ENCODE assay signal across 8 cellular contexts in genomic region chr19:45770192-45771101, GRCh38. TPM values are rescaled to one million over a fixed set of nuclear protein-coding genes. Genes with fewer than 3 reads are reported as not detected.
A peak's percentile ranks its signal among the peaks of the same experiment; 100 is the strongest.
DNase-seq lines count a peak whose midpoint lies in the region; ATAC-seq and TF ChIP-seq lines count a peak whose summit lies in the region.

No MANE protein-coding gene starts in this region.

- peaks cover 0 to 17% of the 10 kb centered on the region in 2 donors for H3K36me3 ChIP-seq in adrenal gland (replicated peaks in 1 of 2)
- H3K36me3 ChIP-seq in heart right ventricle: peaks cover 0 to 46% (median 8%) of the 10 kb centered on the region in 9 donors
- peaks cover 0 to 17% (median 4%) of the 10 kb centered on the region in 4 donors for H3K36me3 ChIP-seq in upper lobe of left lung

- CTCF ChIA-PET in GM10248 (lab: Yijun Ruan, JAX): interaction anchor here (0.7 to 5.8 kb wide), 28 partner anchors 10 to 292 kb away, joined by 3 to 77 read pairs (median 6); partner anchors contain the start of genes DMPK, DMWD, FBXO46 and FOXA3

- H3K27ac ChIP-seq in adrenal gland (peak overlapping the region; percentile 75 to 92 (median 90)), heart right ventricle (peak overlapping the region; percentile 80 to 100 (median 94)), upper lobe of left lung (peak overlapping the region; percentile 81 to 97 (median 95))

- TF ChIP-seq CTCF in GM10248 (IDR thresholded peaks at IDR 0.05; ENCODE audit: control extremely low read depth, extremely low read depth, low read depth, missing control alignments) (peak; percentile 94), adrenal gland (IDR thresholded peaks at IDR 0.05) (peak; percentile 83 to 97 (median 92)), heart right ventricle (IDR thresholded peaks at IDR 0.05) (peak; percentile 95 to 99 (median 96)), upper lobe of left lung (IDR thresholded peaks at IDR 0.05) (peak; percentile 96 to 99 (median 96))

- peak; percentile 40 for ATAC-seq in HG02623 (IDR thresholded peaks at IDR 0.05; ENCODE audit: unreplicated experiment)
- peak; percentile 71 to 82 (median 78) for ATAC-seq in heart right ventricle
- peak; percentile 87 to 93 for ATAC-seq in upper lobe of left lung (ENCODE audit: low FRiP score in 2 of 2)

- peak; percentile 51 to 70 for TF ChIP-seq POLR2A in adrenal gland (IDR thresholded peaks at IDR 0.05)
- TF ChIP-seq POLR2A in upper lobe of left lung (IDR thresholded peaks at IDR 0.05): peak in 2 of 4 donors; percentile 18 to 74

- H3K27me3 ChIP-seq in adrenal gland: no peaks in the 10 kb centered on the region
- H3K27me3 ChIP-seq in heart right ventricle: peaks cover 0 to 78% (median 0%) of the 10 kb centered on the region in 7 donors
- peaks cover 0 to 3% (median 1%) of the 10 kb centered on the region in 4 donors for H3K27me3 ChIP-seq in upper lobe of left lung

- POLR2A ChIA-PET in GM10248 (lab: Yijun Ruan, JAX): interaction anchor here (0.6 kb wide), 2 partner anchors 9 to 131 kb away, joined by 3 read pairs; no protein-coding TSS in a partner anchor

- H3K4me1 ChIP-seq in adrenal gland (replicated peaks in 1 of 2) (peaks cover 7 to 24% of the 10 kb centered on the region in 2 donors), heart right ventricle (peaks cover 18 to 50% (median 31%) of the 10 kb centered on the region in 9 donors), upper lobe of left lung (peaks cover 23 to 57% (median 33%) of the 10 kb centered on the region in 4 donors)

- H3K4me3 ChIP-seq in adrenal gland: peak overlapping the region in 2 of 4 donors; percentile 30 to 86
- H3K4me3 ChIP-seq in heart right ventricle: peak overlapping the region; percentile 45 to 94 (median 86)
- peak overlapping the region; percentile 54 to 87 (median 82) for H3K4me3 ChIP-seq in upper lobe of left lung

- no peaks in the 10 kb centered on the region for H3K9me3 ChIP-seq in adrenal gland (replicated peaks in 1 of 3)
- no peaks in the 10 kb centered on the region for H3K9me3 ChIP-seq in heart right ventricle
- no peaks in the 10 kb centered on the region for H3K9me3 ChIP-seq in upper lobe of left lung

- WGBS in adrenal gland, 4 donors: 1 to 13% (median 6%) methylated on average over 7 to 79 of the region's 79 CpGs
- 1 to 3% methylated on average over 65 to 79 of the region's 79 CpGs for WGBS in heart right ventricle, 2 donors
- WGBS in upper lobe of left lung, 2 donors: 2 to 11% methylated on average over 10 to 32 of the region's 79 CpGs

- intact Hi-C loops in adrenal gland (cut with DNase I) (no loop called here), heart right ventricle (cut with DNase I) (loop anchor here in 6 of 10 donors (1.0 to 2.0 kb wide), 5 partner anchors 22 to 78 kb away; partner anchors contain the start of genes DMWD (in 1 of the 6) and QPCTL (in 1 of the 6)), posterior cingulate gyrus (cut with DNase I) (loop anchor here (1.0 kb wide), 1 partner anchor 29 kb away; no protein-coding TSS in a partner anchor)

- TF ChIP-seq EP300 in upper lobe of left lung (IDR thresholded peaks at IDR 0.05): no peak

- DNase-seq in GM10248 (ENCODE audit: extremely low spot score) (peak; percentile 88), NCI-H1105 treated with DMSO at 0.1 percent for 48 hours (lab: John Stamatoyannopoulos, UW) (peak; percentile 99), SW480 (ENCODE audit: low spot score) (peak; percentile 99), adrenal gland (peak; percentile 97 to 99 (median 99)), heart right ventricle (peak; percentile 95 to 96), posterior cingulate gyrus (peak; percentile 83 to 98 (median 91)), upper lobe of left lung (peak; percentile 96 to 98)

RNA-seq across cellular contexts. Expression of gene SIX5, which starts 1.4 kb away (rescaled TPM):
- 10 to 100 TPM; 12.5 to 67.6 (median 27.1) TPM for total RNA-seq in adrenal gland
- polyA plus RNA-seq in adrenal gland: 10 to 100 TPM in 2 of 3 donors, 1 to 10 TPM in 1; 6.2 to 69.1 (median 32.9) TPM
- 10 to 100 TPM; 16.8 to 24.5 (median 21.3) TPM for total RNA-seq in heart right ventricle
- 10 to 100 TPM; 15.5 to 29.3 TPM for polyA plus RNA-seq in heart right ventricle
- total RNA-seq in upper lobe of left lung: 10 to 100 TPM in 4 of 6 donors, 1 to 10 TPM in 2; 6.2 to 36.7 (median 17.8) TPM

RNA-seq across cellular contexts. Expression of gene DMPK, which starts 11.8 kb away (rescaled TPM):
- 100 to 1,000 TPM in 5 of 8 donors, 10 to 100 TPM in 3; 89.1 to 197 (median 116) TPM for total RNA-seq in adrenal gland
- 100 to 1,000 TPM in 2 of 3 donors, 10 to 100 TPM in 1; 76.8 to 748 (median 185) TPM for polyA plus RNA-seq in adrenal gland
- total RNA-seq in heart right ventricle: 100 to 1,000 TPM; 220 to 377 (median 296) TPM
- 100 to 1,000 TPM; 377 to 439 TPM for polyA plus RNA-seq in heart right ventricle
- 100 to 1,000 TPM in 1 of 6 donors, 10 to 100 TPM in 5; 24.2 to 192 (median 43.8) TPM for total RNA-seq in upper lobe of left lung

RNA-seq across cellular contexts. Expression of gene DMWD, which starts 22.2 kb away (rescaled TPM):
- total RNA-seq in adrenal gland (10 to 100 TPM; 29.2 to 59.5 (median 36.0) TPM), heart right ventricle (10 to 100 TPM; 54.2 to 78.1 (median 69.3) TPM), upper lobe of left lung (100 to 1,000 TPM in 1 of 6 donors, 10 to 100 TPM in 5; 29.4 to 109 (median 57.4) TPM)
- polyA plus RNA-seq in adrenal gland (10 to 100 TPM; 14.2 to 91.5 (median 16.7) TPM), heart right ventricle (10 to 100 TPM; 44.6 to 58.9 TPM)

RNA-seq across cellular contexts. Expression of gene MEIOSIN, which starts 37.2 kb away (rescaled TPM):
- total RNA-seq in adrenal gland (not detected), heart right ventricle (not detected), upper lobe of left lung (not detected)
- polyA plus RNA-seq in adrenal gland (under 1 TPM in 2 of 3 donors, not detected in 1; 0.03 to 0.05 TPM), heart right ventricle (not detected)

RNA-seq across cellular contexts. Expression of gene FBXO46, which starts 39.8 kb away (rescaled TPM):
- total RNA-seq in adrenal gland (10 to 100 TPM in 7 of 8 donors, 1 to 10 TPM in 1; 5.7 to 25.6 (median 12.0) TPM), heart right ventricle (10 to 100 TPM in 2 of 10 donors, 1 to 10 TPM in 8; 5.2 to 13.5 (median 9.1) TPM), upper lobe of left lung (10 to 100 TPM; 12.0 to 21.1 (median 20.6) TPM)
- polyA plus RNA-seq in adrenal gland (10 to 100 TPM in 1 of 3 donors, 1 to 10 TPM in 2; 3.2 to 19.5 (median 9.1) TPM), heart right ventricle (10 to 100 TPM in 1 of 2 donors, 1 to 10 TPM in 1; 5.3 to 11.4 TPM)

Comparison
In these comparisons a context has a peak if more than half of its experiments do, and no peak if none do; other contexts are left out.
1. ATAC-seq: peak in every context shown above with its lines; median percentile 90 in upper lobe of left lung; 78 in heart right ventricle; 40 in HG02623.
2. intact Hi-C loops: an anchor here in heart right ventricle (1.0 to 2.0 kb wide) and posterior cingulate gyrus (1.0 kb wide); none called in adrenal gland.